Comparison of ENCODE assay signal across 9 cellular contexts in the genomic region with DNA sequence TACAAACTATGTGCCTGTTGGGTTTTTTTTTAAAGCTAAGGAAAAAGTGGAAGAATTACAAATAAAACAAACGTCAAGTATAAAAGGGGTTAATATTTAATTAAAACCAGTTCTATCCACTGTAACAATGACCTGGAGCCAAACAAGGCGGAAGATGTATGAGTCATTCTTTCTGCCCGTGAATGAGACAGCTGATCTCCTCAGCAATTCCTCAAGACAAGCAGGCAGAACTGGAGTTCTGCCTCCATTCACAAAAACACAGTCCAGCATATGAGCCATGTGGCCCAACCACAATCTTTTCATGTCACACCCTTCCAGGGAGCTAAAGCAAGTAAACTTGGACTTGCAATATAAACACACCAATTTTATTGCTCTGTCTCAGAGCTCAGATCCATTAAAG. TPM values are rescaled to one million over a fixed set of nuclear protein-coding genes. Genes with fewer than 3 reads are reported as not detected.
A peak's percentile ranks its signal among the peaks of the same experiment; 100 is the strongest.
DNase-seq lines count a peak whose midpoint lies in the region; ATAC-seq, FAIRE-seq and TF ChIP-seq lines count a peak whose summit lies in the region.
"Had no signal": no experiment of that assay in that cellular context is flagged by ENCODE, and none has a peak within 500 bp of the region (broad histone marks: within the 10 kb centered on the region; RNA-seq: fewer than 3 reads in every experiment).

No MANE protein-coding gene starts in this region.

- H3K79me2 ChIP-seq in MM.1S (ENCODE audit: low read length): no peaks in the 10 kb centered on the region

- H3K4me1 ChIP-seq in A549: peaks cover 18% of the 10 kb centered on the region
- peaks cover 89% of the 10 kb centered on the region for H3K4me1 ChIP-seq in HUES64 (ENCODE audit: insufficient read depth, low read length)
- H3K4me1 ChIP-seq in MM.1S (ENCODE audit: low read length): no peaks in the 10 kb centered on the region

- H3K9me3 ChIP-seq in A549 (no peaks in the 10 kb centered on the region), HUES64 (ENCODE audit: insufficient read depth, low read depth, low read length) (no peaks in the 10 kb centered on the region), MM.1S (replicated peaks; ENCODE audit: insufficient read depth, low read length) (no peaks in the 10 kb centered on the region)

- 0% methylated on average over 3 of the region's 3 CpGs for WGBS in A549 (ENCODE audit: missing lambda C conversion rate)
- 30% methylated on average over 2 of the region's 3 CpGs for WGBS in HUES64

- H3F3A ChIP-seq in MM.1S (ENCODE audit: insufficient read depth, low read length): no peaks in the 10 kb centered on the region

- no peak overlapping the region for H2AFZ ChIP-seq in MM.1S (ENCODE audit: low read length)

- TF ChIP-seq RAD21 in A549 (conservative IDR thresholded peaks at IDR 0.05 in 1 of 2, IDR thresholded peaks at IDR 0.05 in 1 of 2): 0 out of 5 replicates have a peak, but pooled peaks of 1 of the 2 experiments have one; percentile 1

- TF ChIP-seq CTCF in A549 (IDR thresholded peaks at IDR 0.05): no peak
- TF ChIP-seq CTCF in MM.1S (IDR thresholded peaks at IDR 0.05; ENCODE audit: low read length): no peak

- no peak overlapping the region for H3K9ac ChIP-seq in HUES64 (ENCODE audit: low read depth, low read length)
- H3K9ac ChIP-seq in MM.1S (ENCODE audit: low read length): no peak overlapping the region

- DNase-seq in A549 (ENCODE audit: low read depth in 1 of 2, low spot score in 1 of 2): peak; percentile 59 to 73
- peak; percentile 86 for DNase-seq in brain pericyte (ENCODE audit: low read depth, low spot score)
- DNase-seq in kidney glomerular epithelial cell (lab: John Stamatoyannopoulos, UW): peak; percentile 94
- DNase-seq in activated naive CD4-positive, alpha-beta T cell treated with anti-CD3 and anti-CD28 coated beads, Interleukin-2, amount 50 U/mL, for 16 hours: no peak
- DNase-seq in MM.1S: no peak
- DNase-seq: NCI-H1417 treated with DMSO at 0.1 percent for 48 hours had no signal

- TF ChIP-seq POLR2A in A549 (IDR thresholded peaks at IDR 0.05; ENCODE audit: low read length): no peak

- H3K4me2 ChIP-seq in A549: peak overlapping the region; percentile 66
- H3K4me2 ChIP-seq in MM.1S (ENCODE audit: low read depth, low read length): no peak overlapping the region

- no peak overlapping the region for H3K4me3 ChIP-seq in A549
- H3K4me3 ChIP-seq in HUES64 (ENCODE audit: low read length): peak overlapping the region; percentile 11; the same call in 1 of the 2 replicates
- H3K4me3 ChIP-seq in MM.1S (ENCODE audit: low read length): no peak overlapping the region

- no peaks in the 10 kb centered on the region for H4K20me1 ChIP-seq in MM.1S (ENCODE audit: insufficient read depth, low read length)

- peak; percentile 18 for FAIRE-seq in A549 (lab: Jason Lieb, UNC)

- no peak for TF ChIP-seq EP300 in A549 (IDR thresholded peaks at IDR 0.05)

- H3K27me3 ChIP-seq in HUES64 (ENCODE audit: insufficient read depth, low read length): no peaks in the 10 kb centered on the region
- H3K27me3 ChIP-seq in MM.1S (replicated peaks; ENCODE audit: insufficient read depth, low read length): no peaks in the 10 kb centered on the region

- CTCF ChIA-PET in A549 (lab: Yijun Ruan, JAX): interaction anchor here (1.9 kb wide), 1 partner anchor 8 kb away, joined by 9 read pairs; a partner anchor contains a TSS

- POLR2A ChIA-PET in A549 (lab: Yijun Ruan, JAX): interaction anchor here (0.8 to 1.5 kb wide), 2 partner anchors 9 to 10 kb away, joined by 7 to 10 read pairs; a partner anchor contains a TSS

- H3K36me3 ChIP-seq in HUES64 (ENCODE audit: insufficient read depth, low read length): peaks cover 24% of the 10 kb centered on the region
- no peaks in the 10 kb centered on the region for H3K36me3 ChIP-seq in MM.1S (replicated peaks; ENCODE audit: insufficient read depth, low read length)

- H3K9me2 ChIP-seq in MM.1S (replicated peaks; ENCODE audit: insufficient read depth, low read length): no peaks in the 10 kb centered on the region

- peak; percentile 91 to 96 for ATAC-seq in A549
- ATAC-seq in GM18870 (IDR thresholded peaks at IDR 0.05; ENCODE audit: unreplicated experiment): no peak
- no peak for ATAC-seq in HG03108 (IDR thresholded peaks at IDR 0.05; ENCODE audit: unreplicated experiment)

- H3K27ac ChIP-seq in A549 (no peak overlapping the region), HUES64 (ENCODE audit: low read depth, low read length) (peak overlapping the region; percentile 3), MM.1S (ENCODE audit: low read length) (no peak overlapping the region)

TF ChIP-seq in A549, 52 proteins besides CTCF, POLR2A, EP300 and RAD21:
- TF ChIP-seq FOSL2 (IDR thresholded peaks at IDR 0.05) (peak; percentile 62; the same call in 1 of the 2 replicates), FOSL2 (CRISPR knock-in tag; IDR thresholded peaks at IDR 0.05) (peak; percentile 88), NFE2L2 (conservative IDR thresholded peaks at IDR 0.05; ENCODE audit: low read length) (no peak)

RNA-seq across cellular contexts. Expression of a gene that starts 8.4 kb away (rescaled TPM):
- polyA plus RNA-seq in A549 (2011; rRNA removed) (5.5 and 6.2 TPM in 2 replicates), A549 (2017; fragmentation: RNase III; extraction: RNeasy Plus Mini Kit Qiagen cat#74134 plus additional on column Dnase treatment) (0.73 to 1.3 TPM (median 1.3 TPM) in 3 replicates)
- polyA plus RNA-seq in A549 (2012; cell fraction: cytosol; rRNA removed): 2.4 and 3.2 TPM in 2 replicates
- 1.8 and 2.6 TPM in 2 replicates for polyA plus RNA-seq in A549 (2012; cell fraction: nucleus; rRNA removed)
- 6.6 TPM in 2 replicates for polyA minus RNA-seq in A549 (2011; rRNA and poly(A)+ RNA removed)
- polyA plus RNA-seq in HUES64 (2013, experiment 1 of 2): 43.6 TPM
- polyA plus RNA-seq in HUES64 (2013, experiment 2 of 2): 53.4 TPM

Comparison
In these comparisons a context has a peak if more than half of its experiments do, and no peak if none do; other contexts are left out.
1. ATAC-seq: peak in A549 (2 of 2); none in GM18870 (single experiment) and HG03108 (single experiment).
2. DNase-seq: peak in A549 (2 of 2), brain pericyte (single experiment) and kidney glomerular epithelial cell (single experiment); none in activated naive CD4-positive, alpha-beta T cell treated with anti-CD3 and anti-CD28 coated beads, Interleukin-2, amount 50 U/mL, for 16 hours (single experiment) and MM.1S (single experiment).